In genomic region chr17:49136335-49136734, GRCh38 we compare ENCODE assay signal across 38 cellular contexts. TPM values are rescaled to one million over a fixed set of nuclear protein-coding genes. Genes with fewer than 3 reads are reported as not detected.
"Had no signal": no experiment of that assay in that cellular context is flagged by ENCODE, and none has a peak within 500 bp of the region (broad histone marks: within the 10 kb centered on the region; RNA-seq: fewer than 3 reads in every experiment).

No MANE protein-coding gene starts in this region.

- DNase-seq: Kasumi-1, MG63, MM.1S, MV-4-11, NCI-H1048, NCI-H1092, NCI-H1092 treated with DMSO at 0.1 percent for 48 hours, NCI-H1105, NCI-H1105 treated with DMSO at 0.1 percent for 48 hours, NCI-H1417, NCI-H1417 treated with DMSO at 0.1 percent for 48 hours, NCI-H1436, NCI-H1436 treated with DMSO at 0.1 percent for 48 hours, NCI-H146, NCI-H1694, NCI-H1694 treated with DMSO at 0.1 percent for 48 hours, NCI-H187, NCI-H187 treated with DMSO at 0.1 percent for 48 hours, NCI-H1930, NCI-H2029, NCI-H2029 treated with DMSO at 0.1 percent for 48 hours, NCI-H2081, NCI-H2081 treated with DMSO at 0.1 percent for 48 hours, NCI-H2107, NCI-H2171, NCI-H2171 treated with DMSO at 0.1 percent for 48 hours, NCI-H2227 treated with DMSO at 0.1 percent for 48 hours, NCI-H226, NCI-H345, NCI-H446, NCI-H446 treated with DMSO at 0.1 percent for 48 hours, NCI-H510A, NCI-H510A treated with DMSO at 0.1 percent for 48 hours, NCI-H524, NCI-H524 treated with DMSO at 0.1 percent for 48 hours had no signal

- H3K4me3 ChIP-seq: MG63 had no signal

- H3K36me3 ChIP-seq: MG63 had no signal

- H3K9me3 ChIP-seq: MG63 had no signal

RNA-seq across cellular contexts. Expression of gene B4GALNT2, which starts 3.8 kb away (rescaled TPM):
- total RNA-seq: LHCN-M2, M059J, NCI-H460 had no signal
